In genomic region chr15:39774688-39775267, GRCh38 we compare ENCODE assay signal across 12 cellular contexts. TPM values are rescaled to one million over a fixed set of nuclear protein-coding genes. Genes with fewer than 3 reads are reported as not detected.
DNase-seq lines count a peak whose midpoint lies in the region; ATAC-seq and TF ChIP-seq lines count a peak whose summit lies in the region.
"Had no signal": no experiment of that assay in that cellular context is flagged by ENCODE, and none has a peak within 500 bp of the region (broad histone marks: within the 10 kb centered on the region; RNA-seq: fewer than 3 reads in every experiment).

No MANE protein-coding gene starts in this region.

- H3K36me3 Mint-ChIP-seq in activated naive CD8-positive, alpha-beta T cell treated with anti-CD3 and anti-CD28 coated beads, Interleukin-2, amount 10 ng/mL, durations not matched to agents 7 days and 5 days, result no peaks in the 10 kb centered on the region
- H3K36me3 Mint-ChIP-seq in chondrocyte (ENCODE audit: low read depth), result peaks cover 2% of the 10 kb centered on the region

- POLR2A ChIA-PET in activated naive CD8-positive, alpha-beta T cell treated with anti-CD3 and anti-CD28 coated beads, Interleukin-2, amount 10 ng/mL, durations not matched to agents 7 days and 5 days (lab: Charles Lee), result interaction anchor here (0.7 to 1.2 kb wide), 5 partner anchors 8 to 302 kb away, joined by 3 to 6 read pairs (median 4); partner anchors contain the start of gene FSIP1

- peak overlapping the region; percentile 58 for H3K4me3 Mint-ChIP-seq in activated naive CD8-positive, alpha-beta T cell treated with anti-CD3 and anti-CD28 coated beads, Interleukin-2, amount 10 ng/mL, durations not matched to agents 7 days and 5 days
- H3K4me3 Mint-ChIP-seq in chondrocyte (ENCODE audit: unreplicated experiment), result no peak overlapping the region

- no peak for TF ChIP-seq CTCF in chondrocyte (IDR thresholded peaks at IDR 0.05)

- peak; percentile 23 for DNase-seq in stimulated activated CD4-positive, alpha-beta T cell treated with anti-CD3 and anti-CD28 coated beads, Interleukin-1b, Interleukin-23, amount 100 ng/mL, for 48 hours
- no peak for DNase-seq in stimulated activated CD4-positive, alpha-beta T cell treated with anti-CD3 and anti-CD28 coated beads, Interleukin-12 subunit alpha, Interleukin-12 subunit beta, amount 100 ng/mL, for 4 hours
- DNase-seq in T-helper 9 cell, result peak; percentile 30
- peak; percentile 57 for DNase-seq in activated naive CD8-positive, alpha-beta T cell treated with anti-CD3 and anti-CD28 coated beads, Interleukin-2, amount 10 ng/mL, durations not matched to agents 7 days and 5 days
- no peak for DNase-seq in chondrocyte (ENCODE audit: low spot score)
- DNase-seq in left lobe of liver (ENCODE audit: low spot score), result no peak
- no peak for DNase-seq in retina
- no peak for DNase-seq in NCI-H526 treated with DMSO at 0.1 percent for 48 hours (lab: John Stamatoyannopoulos, UW)
- DNase-seq: hypothalamus, NCI-H1694 treated with DMSO at 0.1 percent for 48 hours, PC-9 had no signal

- H3K27ac Mint-ChIP-seq in activated naive CD8-positive, alpha-beta T cell treated with anti-CD3 and anti-CD28 coated beads, Interleukin-2, amount 10 ng/mL, durations not matched to agents 7 days and 5 days, result peak overlapping the region; percentile 77
- H3K27ac Mint-ChIP-seq in chondrocyte (ENCODE audit: unreplicated experiment), result no peak overlapping the region

- H3K9me3 Mint-ChIP-seq in activated naive CD8-positive, alpha-beta T cell treated with anti-CD3 and anti-CD28 coated beads, Interleukin-2, amount 10 ng/mL, durations not matched to agents 7 days and 5 days, result no peaks in the 10 kb centered on the region
- H3K9me3 Mint-ChIP-seq in chondrocyte (ENCODE audit: low read depth), result no peaks in the 10 kb centered on the region

- peaks cover 27% of the 10 kb centered on the region for H3K4me1 Mint-ChIP-seq in activated naive CD8-positive, alpha-beta T cell treated with anti-CD3 and anti-CD28 coated beads, Interleukin-2, amount 10 ng/mL, durations not matched to agents 7 days and 5 days
- peaks cover 15% of the 10 kb centered on the region for H3K4me1 Mint-ChIP-seq in chondrocyte (ENCODE audit: low read depth)

- ATAC-seq in activated naive CD8-positive, alpha-beta T cell treated with anti-CD3 and anti-CD28 coated beads, Interleukin-2, amount 10 ng/mL, durations not matched to agents 7 days and 5 days (ENCODE audit: low read depth), result peak; percentile 93
- no peak for ATAC-seq in left lobe of liver

- H3K27me3 Mint-ChIP-seq in activated naive CD8-positive, alpha-beta T cell treated with anti-CD3 and anti-CD28 coated beads, Interleukin-2, amount 10 ng/mL, durations not matched to agents 7 days and 5 days, result peaks cover 11% of the 10 kb centered on the region
- H3K27me3 Mint-ChIP-seq in chondrocyte (ENCODE audit: low read depth), result no peaks in the 10 kb centered on the region

RNA-seq across cellular contexts. Expression of gene FSIP1, which starts 7.9 kb away (rescaled TPM):
- under 1 TPM; 0.68 to 0.75 TPM for total RNA-seq in activated naive CD8-positive, alpha-beta T cell treated with anti-CD3 and anti-CD28 coated beads, Interleukin-2, amount 10 ng/mL, durations not matched to agents 7 days and 5 days
- total RNA-seq in chondrocyte (0.40 to 2.9 TPM (median 0.79 TPM) in 3 replicates), left lobe of liver (not detected)
- total RNA-seq: mesenteric fat pad had no signal

Comparison
In these comparisons a context has a peak if more than half of its experiments do, and no peak if none do; other contexts are left out.
1. DNase-seq: peak in stimulated activated CD4-positive, alpha-beta T cell treated with anti-CD3 and anti-CD28 coated beads, Interleukin-1b, Interleukin-23, amount 100 ng/mL, for 48 hours (single experiment), T-helper 9 cell (single experiment) and activated naive CD8-positive, alpha-beta T cell treated with anti-CD3 and anti-CD28 coated beads, Interleukin-2, amount 10 ng/mL, durations not matched to agents 7 days and 5 days (single experiment); none in stimulated activated CD4-positive, alpha-beta T cell treated with anti-CD3 and anti-CD28 coated beads, Interleukin-12 subunit alpha, Interleukin-12 subunit beta, amount 100 ng/mL, for 4 hours (single experiment), chondrocyte (single experiment), left lobe of liver (single experiment), retina (single experiment) and NCI-H526 treated with DMSO at 0.1 percent for 48 hours (single experiment).